In genomic region chr3:124383051-124383450, GRCh38 we compare ENCODE assay signal across 1 cellular context.
TF ChIP-seq lines count a peak whose summit lies in the region.

No MANE protein-coding gene starts in this region.

TF ChIP-seq in GM23338, 12 proteins besides CTCF, POLR2A, EP300 and RAD21 (continued from another document):
- TF ChIP-seq ZNF462 (CRISPR knock-in tag; IDR thresholded peaks at IDR 0.05) (no peak), STAT1 (IDR thresholded peaks at IDR 0.05; ENCODE audit: unreplicated experiment) (no peak), EZH2 (IDR thresholded peaks at IDR 0.05; ENCODE audit: low read depth, unreplicated experiment) (no peak), ETS1 (IDR thresholded peaks at IDR 0.05) (no peak), ZNF331 (CRISPR knock-in tag; IDR thresholded peaks at IDR 0.05; ENCODE audit: low read depth) (no peak), NANOG (IDR thresholded peaks at IDR 0.05; ENCODE audit: borderline replicate concordance) (no peak), JUNB (IDR thresholded peaks at IDR 0.05; ENCODE audit: unreplicated experiment) (no peak), EZH2phosphoT487 (IDR thresholded peaks at IDR 0.05; ENCODE audit: unreplicated experiment) (no peak)
